ENCODE assay signal across 23 cellular contexts in the genomic region with DNA sequence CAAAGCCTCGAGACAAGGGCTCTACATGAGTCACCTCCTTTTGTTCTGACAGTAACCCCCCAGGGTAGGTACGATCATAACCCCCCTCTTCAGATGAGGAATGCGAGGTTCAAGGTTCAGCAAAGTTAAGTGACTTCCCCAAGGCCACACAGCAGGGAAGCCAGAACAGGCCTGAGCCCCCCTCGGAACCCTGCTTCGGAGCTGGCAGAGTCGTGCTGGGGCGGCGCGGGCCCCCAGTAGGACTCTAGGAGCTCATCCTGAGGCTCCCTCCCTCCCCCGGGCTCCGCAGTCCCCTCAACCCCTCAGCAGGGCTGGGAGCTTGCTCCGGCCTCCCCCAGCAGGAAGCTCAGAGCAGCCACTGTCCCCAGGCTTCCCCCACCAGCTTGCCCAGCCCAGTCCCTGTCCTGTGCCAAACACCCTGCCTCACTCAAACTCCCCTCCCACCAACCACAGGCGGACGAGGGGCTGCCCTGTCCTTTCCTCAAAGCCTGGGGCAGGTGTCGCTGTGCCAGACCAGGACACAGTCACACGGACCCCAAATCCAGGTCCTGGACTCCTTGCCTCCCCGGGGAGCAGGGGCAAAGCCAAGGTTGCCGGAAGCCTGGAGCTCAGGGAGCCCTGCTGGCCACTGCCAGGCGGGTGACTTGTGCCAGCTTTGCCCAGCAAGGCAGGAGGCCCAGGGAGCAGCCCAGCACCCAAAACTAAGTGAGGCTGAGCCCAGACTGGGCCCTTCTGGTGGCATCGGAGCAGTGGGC. TPM values are rescaled to one million over a fixed set of nuclear protein-coding genes. Genes with fewer than 3 reads are reported as not detected.
"Had no signal": no experiment of that assay in that cellular context is flagged by ENCODE, and none has a peak within 500 bp of the region (broad histone marks: within the 10 kb centered on the region; RNA-seq: fewer than 3 reads in every experiment).

No MANE protein-coding gene starts in this region.

- H3K36me3 ChIP-seq: cardiac muscle cell, colonic mucosa, gastrocnemius medialis had no signal

- H3K4me3 ChIP-seq: ascending aorta, cardiac muscle cell, colonic mucosa, gastrocnemius medialis, testis, transverse colon had no signal

- ATAC-seq: gastrocnemius medialis, left cardiac atrium, right cardiac atrium had no signal

- H3K27me3 ChIP-seq: ascending aorta, cardiac muscle cell, colonic mucosa, gastrocnemius medialis, testis, transverse colon had no signal

- H3K9ac ChIP-seq: parathyroid adenoma had no signal

- H3K27ac ChIP-seq: ascending aorta, cardiac muscle cell, colonic mucosa, gastrocnemius medialis, parathyroid adenoma, testis, transverse colon had no signal

- H3K9me3 ChIP-seq: ascending aorta, colonic mucosa, gastrocnemius medialis, testis, transverse colon had no signal

- DNase-seq: activated CD4-positive, alpha-beta T cell treated with anti-CD3 and anti-CD28 coated beads for 4 hours; activated CD4-positive, alpha-beta T cell treated with anti-CD3 and anti-CD28 coated beads, Interleukin-2, amount 50 U/mL, for 48 hours; activated CD8-positive, alpha-beta memory T cell treated with anti-CD3 and anti-CD28 coated beads for 24 hours; activated effector memory CD4-positive, alpha-beta T cell treated with Interleukin-2 at 50 U/mL for 16 hours; activated naive CD4-positive, alpha-beta T cell treated with anti-CD3 and anti-CD28 coated beads for 36 hours; activated naive CD8-positive, alpha-beta T cell treated with anti-CD3 and anti-CD28 coated beads for 36 hours; cerebellar nuclear complex; colonic mucosa; effector CD8-positive, alpha-beta T cell; gastrocnemius medialis; glutamatergic neuron; left cardiac atrium; naive B cell; occipital lobe; stimulated activated CD4-positive, alpha-beta T cell treated with anti-CD3 and anti-CD28 coated beads, Interleukin-2, amount 100 ng/mL, for 48 hours; stimulated activated naive CD4-positive, alpha-beta T cell treated with Interleukin-2 at 50 U/mL for 16 hours; testis; transverse colon had no signal

RNA-seq across cellular contexts. Expression of gene DIPK1B, which starts 30.2 kb away (rescaled TPM):
- polyA plus RNA-seq: keratinocyte had no signal
